In genomic region chr1:48610628-48611542, GRCh38 we compare ENCODE assay signal across 13 cellular contexts.
A peak's percentile ranks its signal among the peaks of the same experiment; 100 is the strongest.
DNase-seq lines count a peak whose midpoint lies in the region; ATAC-seq, FAIRE-seq and TF ChIP-seq lines count a peak whose summit lies in the region.
"Had no signal": no experiment of that assay in that cellular context is flagged by ENCODE, and none has a peak within 500 bp of the region (broad histone marks: within the 10 kb centered on the region; RNA-seq: fewer than 3 reads in every experiment).

No MANE protein-coding gene starts in this region.

- H3K4me1 ChIP-seq in BE2C (peaks cover 8% of the 10 kb centered on the region), H1 (replicated peaks in 1 of 4; ENCODE audit: control insufficient read depth in 3 of 4, insufficient read depth in 4 of 4, low read length in 3 of 4) (no peaks in the 10 kb centered on the region)

- no peak overlapping the region for H3K4ac ChIP-seq in H1 (replicated peaks; ENCODE audit: insufficient read length, low read depth, low read length)

- no peak overlapping the region for H3K27ac ChIP-seq in H1 (ENCODE audit: low read depth, low read length)

- peak overlapping the region; percentile 42; the same call in 1 of the 2 replicates for H2AFZ ChIP-seq in H1 (ENCODE audit: low read length)

- H3K23me2 ChIP-seq in H1 (ENCODE audit: low read depth, low read length): no peaks in the 10 kb centered on the region

- POLR2A ChIA-PET in H1 (lab: Charles Lee; ENCODE audit: partially characterized antibody): interaction anchor here (0.8 to 1.9 kb wide), 2 partner anchors 9 to 10 kb away, joined by 3 to 6 read pairs; no protein-coding TSS in a partner anchor

- WGBS in H1 (ENCODE audit: extremely low coverage in 1 of 2, insufficient coverage in 1 of 2, insufficient read length in 1 of 2, insufficient replicate concordance in 2 of 2, low coverage in 1 of 2, low lambda C conversion rate in 2 of 2, missing lambda C conversion rate in 1 of 2), 2 experiments: 74% methylated on average over 3 of the region's 3 CpGs; no CpG with 5 or more reads in 1 of the 2 experiments

- H3K36me3 Mint-ChIP-seq in activated T-helper 17 cell treated with anti-CD3 and anti-CD28 coated beads, Interleukin-2, amount 50 U/mL, for 72 hours (ENCODE audit: low read depth): no peaks in the 10 kb centered on the region

- no peak overlapping the region for H2BK5ac ChIP-seq in H1 (ENCODE audit: low read depth, low read length)

- no peak overlapping the region for H3K18ac ChIP-seq in H1 (ENCODE audit: extremely low read depth, low read length)

- TF ChIP-seq CTCF in BE2C (IDR thresholded peaks at IDR 0.05; ENCODE audit: low read depth, low read length) (no peak), H1 (IDR thresholded peaks at IDR 0.05; ENCODE audit: control extremely low read depth in 1 of 3, insufficient read depth in 1 of 3, low read depth in 1 of 3, low read length in 3 of 3) (no peak)

- ATAC-seq in GM21381 (IDR thresholded peaks at IDR 0.05; ENCODE audit: unreplicated experiment): no peak
- no peak for ATAC-seq in activated T-helper 17 cell treated with anti-CD3 and anti-CD28 coated beads, Interleukin-2, amount 50 U/mL, for 72 hours (replicated peaks)

- no peak overlapping the region for H4K5ac ChIP-seq in H1 (ENCODE audit: insufficient read length, low read depth, low read length)

- no peak overlapping the region for H3K4me3 Mint-ChIP-seq in activated T-helper 17 cell treated with anti-CD3 and anti-CD28 coated beads, Interleukin-2, amount 50 U/mL, for 72 hours
- H3K4me3 Mint-ChIP-seq: neural crest cell had no signal

- no peak overlapping the region for H2BK12ac ChIP-seq in H1 (ENCODE audit: low read depth, low read length)

- no peak overlapping the region for H3K56ac ChIP-seq in H1 (replicated peaks; ENCODE audit: insufficient read length, low read depth, low read length)

- no peak overlapping the region for H2AK5ac ChIP-seq in H1 (ENCODE audit: low read depth, low read length)

- no peaks in the 10 kb centered on the region for H4K20me1 ChIP-seq in H1 (replicated peaks in 1 of 2; ENCODE audit: control insufficient read depth in 1 of 2, insufficient read depth in 2 of 2, low read length in 2 of 2)

- H3K27ac Mint-ChIP-seq in activated T-helper 17 cell treated with anti-CD3 and anti-CD28 coated beads, Interleukin-2, amount 50 U/mL, for 72 hours: no peak overlapping the region

- H3K79me2 ChIP-seq in H1 (ENCODE audit: control insufficient read depth in 1 of 2, insufficient read depth in 2 of 2, low read length in 2 of 2): no peaks in the 10 kb centered on the region

- H3K4me2 ChIP-seq in H1 (ENCODE audit: insufficient read depth in 1 of 2, low read depth in 2 of 2, low read length in 2 of 2): no peak overlapping the region

- H3K79me1 ChIP-seq in H1 (ENCODE audit: low read depth, low read length): no peaks in the 10 kb centered on the region

- H3K9me3 ChIP-seq in BE2C (no peaks in the 10 kb centered on the region), H1 (ENCODE audit: insufficient read depth in 2 of 2, low read depth in 1 of 2, low read length in 1 of 2) (no peaks in the 10 kb centered on the region)

- H3K9ac ChIP-seq in H1 (replicated peaks in 1 of 4; ENCODE audit: extremely low read depth in 1 of 4, low read depth in 3 of 4, low read length in 3 of 4): no peak overlapping the region

- no peaks in the 10 kb centered on the region for H3K4me1 Mint-ChIP-seq in activated T-helper 17 cell treated with anti-CD3 and anti-CD28 coated beads, Interleukin-2, amount 50 U/mL, for 72 hours
- H3K4me1 Mint-ChIP-seq: neural crest cell had no signal

- H3K4me3 ChIP-seq in BE2C (ENCODE audit: low read depth, low read length) (no peak overlapping the region), H1 (ENCODE audit: extremely low read depth in 1 of 4, insufficient read depth in 2 of 4, low read depth in 3 of 4, low read length in 4 of 4) (no peak overlapping the region)

- H2BK20ac ChIP-seq in H1 (ENCODE audit: low read length): no peak overlapping the region

- no peak for TF ChIP-seq EP300 in H1 (IDR thresholded peaks at IDR 0.05; ENCODE audit: borderline replicate concordance in 1 of 2, low read depth in 2 of 2, low read length in 2 of 2)

- no peak overlapping the region for H2BK120ac ChIP-seq in H1 (replicated peaks; ENCODE audit: low read depth, low read length)

- CTCF ChIA-PET in H1 (lab: Charles Lee; ENCODE audit: partially characterized antibody): interaction anchor here (1.0 to 2.7 kb wide), 4 partner anchors 9 to 131 kb away, joined by 3 to 7 read pairs (median 5); no protein-coding TSS in a partner anchor

- TF ChIP-seq POLR2A in H1 (IDR thresholded peaks at IDR 0.05; ENCODE audit: control extremely low read depth in 1 of 2, low read depth in 2 of 2, low read length in 2 of 2): no peak

- H3K23ac ChIP-seq in H1 (ENCODE audit: insufficient read length): no peak overlapping the region

- DNase-seq in BE2C: peak; percentile 61
- DNase-seq in NCI-H2081 treated with DMSO at 0.1 percent for 48 hours (lab: John Stamatoyannopoulos, UW): peak; percentile 11
- DNase-seq in H1 (ENCODE audit: low read depth in 1 of 2, low spot score in 2 of 2): no peak
- peak; percentile 52 for DNase-seq in midbrain (lab: John Stamatoyannopoulos, UW)
- DNase-seq in stimulated activated CD8-positive, alpha-beta memory T cell treated with anti-CD3 and anti-CD28 coated beads, Interleukin-4, amount 100 ng/mL, for 48 hours: no peak
- DNase-seq in OCI-M2 (lab: John Stamatoyannopoulos, UW; ENCODE audit: unreplicated experiment): no peak
- DNase-seq: activated CD4-positive, alpha-beta T cell treated with anti-CD3 and anti-CD28 coated beads, Interleukin-2, amount 50 U/mL, for 48 hours; GF-D8; stimulated activated CD4-positive, alpha-beta T cell treated with anti-CD3 and anti-CD28 coated beads, Interleukin-2, amount 100 ng/mL, for 48 hours; trophoblast cell had no signal

- H3K27me3 ChIP-seq in BE2C: no peaks in the 10 kb centered on the region
- peaks cover 0 to 2% (median 0%) of the 10 kb centered on the region in 4 experiments; a peak in 1 of 7 replicates for H3K27me3 ChIP-seq in H1 (replicated peaks in 1 of 4; ENCODE audit: control insufficient read depth in 3 of 4, extremely low read depth in 1 of 4, insufficient read depth in 3 of 4, low read length in 3 of 4)

- H2BK15ac ChIP-seq in H1 (ENCODE audit: low read length): no peak overlapping the region

- peaks cover 10% of the 10 kb centered on the region for H3K27me3 Mint-ChIP-seq in activated T-helper 17 cell treated with anti-CD3 and anti-CD28 coated beads, Interleukin-2, amount 50 U/mL, for 72 hours

- no peaks in the 10 kb centered on the region for H3K9me3 Mint-ChIP-seq in activated T-helper 17 cell treated with anti-CD3 and anti-CD28 coated beads, Interleukin-2, amount 50 U/mL, for 72 hours
- H3K9me3 Mint-ChIP-seq: neural crest cell had no signal

- H4K91ac ChIP-seq in H1 (replicated peaks; ENCODE audit: insufficient read length, low read length): no peak overlapping the region

- H4K8ac ChIP-seq in H1 (ENCODE audit: extremely low read depth, insufficient read depth, low read length): peak overlapping the region; percentile 58; the same call in 1 of the 2 replicates

- TF ChIP-seq RAD21 in H1 (IDR thresholded peaks at IDR 0.05 in 1 of 2, conservative IDR thresholded peaks at IDR 0.05 in 1 of 2; ENCODE audit: low read depth in 2 of 2, low read length in 2 of 2): no peak

- no peak for FAIRE-seq in H1 (lab: Jason Lieb, UNC)

- H3K14ac ChIP-seq in H1 (ENCODE audit: insufficient read length): no peak overlapping the region

- H3K36me3 ChIP-seq in BE2C: no peaks in the 10 kb centered on the region
- no peaks in the 10 kb centered on the region for H3K36me3 ChIP-seq in H1 (ENCODE audit: control insufficient read depth in 2 of 4, insufficient read depth in 4 of 4, low read length in 3 of 4)

TF ChIP-seq in H1, 55 proteins besides CTCF, POLR2A, EP300 and RAD21:
- TF ChIP-seq ATF2 (IDR thresholded peaks at IDR 0.05; ENCODE audit: low read length) (no peak), RXRA (IDR thresholded peaks at IDR 0.05; ENCODE audit: insufficient read depth, low read depth, low read length) (no peak), SP4 (IDR thresholded peaks at IDR 0.05; ENCODE audit: low read length) (no peak), SUZ12 (IDR thresholded peaks at IDR 0.05; ENCODE audit: low read length) (no peak), GTF2F1 (IDR thresholded peaks at IDR 0.05; ENCODE audit: borderline replicate concordance, low read depth, low read length) (no peak), CHD2 (IDR thresholded peaks at IDR 0.05; ENCODE audit: low read length) (no peak), EGR1 (IDR thresholded peaks at IDR 0.05; ENCODE audit: borderline replicate concordance, low read depth, low read length) (no peak)
- TF ChIP-seq, protein P1, sequence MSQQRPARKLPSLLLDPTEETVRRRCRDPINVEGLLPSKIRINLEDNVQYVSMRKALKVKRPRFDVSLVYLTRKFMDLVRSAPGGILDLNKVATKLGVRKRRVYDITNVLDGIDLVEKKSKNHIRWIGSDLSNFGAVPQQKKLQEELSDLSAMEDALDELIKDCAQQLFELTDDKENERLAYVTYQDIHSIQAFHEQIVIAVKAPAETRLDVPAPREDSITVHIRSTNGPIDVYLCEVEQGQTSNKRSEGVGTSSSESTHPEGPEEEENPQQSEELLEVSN (IDR thresholded peaks at IDR 0.05): no peak
TF ChIP-seq in H1: peak in this region for 0.

Comparison
In these comparisons a context has a peak if more than half of its experiments do, and no peak if none do; other contexts are left out.
1. DNase-seq: peak in BE2C (single experiment), NCI-H2081 treated with DMSO at 0.1 percent for 48 hours (single experiment) and midbrain (single experiment); none in H1 (0 of 2), stimulated activated CD8-positive, alpha-beta memory T cell treated with anti-CD3 and anti-CD28 coated beads, Interleukin-4, amount 100 ng/mL, for 48 hours (single experiment) and OCI-M2 (single experiment).